In the genomic region with DNA sequence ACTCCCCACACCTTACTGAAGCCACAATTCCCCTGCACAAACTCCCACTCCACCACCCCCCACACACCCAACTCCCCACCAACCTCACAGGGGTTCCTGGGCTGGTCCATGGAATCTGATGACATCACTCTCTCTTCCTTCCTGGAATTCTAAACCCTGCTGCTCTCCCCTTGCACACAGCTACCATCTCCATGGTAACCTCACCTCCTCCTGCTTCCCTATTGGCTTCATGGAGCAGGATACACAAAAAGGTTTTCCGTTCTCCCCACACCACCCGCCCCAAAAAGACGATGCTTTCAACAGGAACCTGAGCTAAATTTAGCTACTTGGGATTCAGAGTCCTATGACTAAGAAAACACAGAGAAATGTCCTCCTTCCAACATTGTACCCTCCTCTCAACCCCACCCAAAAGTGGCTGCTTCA, we compare ENCODE assay signal across 9 cellular contexts.
DNase-seq lines count a peak whose midpoint lies in the region; ATAC-seq and TF ChIP-seq lines count a peak whose summit lies in the region.
"Had no signal": no experiment of that assay in that cellular context is flagged by ENCODE, and none has a peak within 500 bp of the region (broad histone marks: within the 10 kb centered on the region; RNA-seq: fewer than 3 reads in every experiment).

No MANE protein-coding gene starts in this region.

- DNase-seq in HFF-Myc (ENCODE audit: extremely low read depth, low read depth) = peak; percentile 87
- DNase-seq in anterior cingulate cortex (lab: John Stamatoyannopoulos, UW) = peak in 47 of 58 donors; percentile 4 to 88 (median 43)
- peak; percentile 13 to 73 for DNase-seq in hippocampal formation (lab: John Stamatoyannopoulos, UW)
- peak; percentile 80 for DNase-seq in sigmoid colon
- DNase-seq in activated CD4-positive, alpha-beta T cell treated with anti-CD3 and anti-CD28 coated beads, Interleukin-2, amount 50 U/mL, for 1 hour = no peak
- DNase-seq in activated T-cell treated with anti-CD3 and anti-CD28 coated beads, Interleukin-2, amount 50 U/mL, for 4 hours = no peak

- no peak overlapping the region for H3K4me3 Mint-ChIP-seq in activated T-cell treated with anti-CD3 and anti-CD28 coated beads, Interleukin-2, amount 50 U/mL, for 4 hours

- peak overlapping the region; percentile 41 to 77 (median 58) for H3K27ac ChIP-seq in sigmoid colon
- H3K27ac ChIP-seq: KMS-11 had no signal

- intact Hi-C loops in sigmoid colon (cut with DNase I) = no loop called here

- TF ChIP-seq EP300 in sigmoid colon (IDR thresholded peaks at IDR 0.05) = no peak

- no peaks in the 10 kb centered on the region for H3K36me3 Mint-ChIP-seq in activated T-cell treated with anti-CD3 and anti-CD28 coated beads, Interleukin-2, amount 50 U/mL, for 4 hours (ENCODE audit: insufficient read depth)

- no peak overlapping the region for H3K4me3 ChIP-seq in HFF-Myc (replicated peaks; ENCODE audit: low read depth, low read length)
- H3K4me3 ChIP-seq in sigmoid colon = peak overlapping the region in 1 of 4 donors; percentile 30

- no peaks in the 10 kb centered on the region for H3K4me1 Mint-ChIP-seq in activated T-cell treated with anti-CD3 and anti-CD28 coated beads, Interleukin-2, amount 50 U/mL, for 4 hours (ENCODE audit: low read depth)

- H3K9me3 ChIP-seq in sigmoid colon = no peaks in the 10 kb centered on the region

- 55 to 76% methylated on average over 3 of the region's 3 CpGs for WGBS in sigmoid colon, 2 donors

- TF ChIP-seq CTCF in HFF-Myc (IDR thresholded peaks at IDR 0.05; ENCODE audit: low read depth, low read length, missing control alignments) (no peak), sigmoid colon (IDR thresholded peaks at IDR 0.05) (no peak)

- no peaks in the 10 kb centered on the region for H3K9me3 Mint-ChIP-seq in activated T-cell treated with anti-CD3 and anti-CD28 coated beads, Interleukin-2, amount 50 U/mL, for 4 hours

- peaks cover 0 to 55% (median 46%) of the 10 kb centered on the region in 4 donors for H3K4me1 ChIP-seq in sigmoid colon

- ATAC-seq in GM18907 (IDR thresholded peaks at IDR 0.05; ENCODE audit: unreplicated experiment) (no peak), HG03025 (IDR thresholded peaks at IDR 0.05; ENCODE audit: low FRiP score, unreplicated experiment) (no peak)
- no peak for ATAC-seq in activated T-cell treated with anti-CD3 and anti-CD28 coated beads, Interleukin-2, amount 50 U/mL, for 4 hours

- no peaks in the 10 kb centered on the region for H3K36me3 ChIP-seq in sigmoid colon

- H3K27me3 Mint-ChIP-seq in activated T-cell treated with anti-CD3 and anti-CD28 coated beads, Interleukin-2, amount 50 U/mL, for 4 hours (ENCODE audit: low read depth) = peaks cover 18% of the 10 kb centered on the region

- TF ChIP-seq POLR2A in sigmoid colon (IDR thresholded peaks at IDR 0.05) = no peak

- H3K27me3 ChIP-seq in sigmoid colon = no peaks in the 10 kb centered on the region

Comparison
In these comparisons a context has a peak if more than half of its experiments do, and no peak if none do; other contexts are left out.
1. DNase-seq: peak in HFF-Myc (single experiment), anterior cingulate cortex (47 of 58), hippocampal formation (2 of 2) and sigmoid colon (single experiment); none in activated CD4-positive, alpha-beta T cell treated with anti-CD3 and anti-CD28 coated beads, Interleukin-2, amount 50 U/mL, for 1 hour (single experiment) and activated T-cell treated with anti-CD3 and anti-CD28 coated beads, Interleukin-2, amount 50 U/mL, for 4 hours (single experiment).